ENCODE assay signal across 8 cellular contexts in genomic region chrX:77446840-77447239, GRCh38. TPM values are rescaled to one million over a fixed set of nuclear protein-coding genes. Genes with fewer than 3 reads are reported as not detected.
A peak's percentile ranks its signal among the peaks of the same experiment; 100 is the strongest.
DNase-seq lines count a peak whose midpoint lies in the region; ATAC-seq, FAIRE-seq and TF ChIP-seq lines count a peak whose summit lies in the region.
"Had no signal": no experiment of that assay in that cellular context is flagged by ENCODE, and none has a peak within 500 bp of the region (broad histone marks: within the 10 kb centered on the region; RNA-seq: fewer than 3 reads in every experiment).

No MANE protein-coding gene starts in this region.

- H3K36me3 Mint-ChIP-seq in HFFc6 (ENCODE audit: low read depth), result no peaks in the 10 kb centered on the region
- no peaks in the 10 kb centered on the region for H3K36me3 Mint-ChIP-seq in astrocyte (ENCODE audit: low read depth, unreplicated experiment)
- H3K36me3 Mint-ChIP-seq in stimulated activated memory B cell treated with anti-CD40 and anti-IgM and Interleukin-4, amounts not matched to agents 10 μg/mL and 1 μg/mL and 100 μg/mL, for 72 hours, result no peaks in the 10 kb centered on the region

- H3K4me3 ChIP-seq in astrocyte (ENCODE audit: insufficient read depth, low read depth, low read length), result peak overlapping the region; percentile 8
- peak overlapping the region; percentile 56 for H3K4me3 ChIP-seq in iPS-15b (ENCODE audit: low read depth, low read length)
- H3K4me3 ChIP-seq: SK-N-MC had no signal

- no peaks in the 10 kb centered on the region for H4K20me1 ChIP-seq in astrocyte (ENCODE audit: insufficient read depth, low read length)

- H3K27me3 ChIP-seq in astrocyte (ENCODE audit: insufficient read depth, low read length) (no peaks in the 10 kb centered on the region), iPS-15b (ENCODE audit: control insufficient read depth, insufficient read depth, low read length) (no peaks in the 10 kb centered on the region)

- H3K27ac ChIP-seq in astrocyte (ENCODE audit: low read depth, low read length), result no peak overlapping the region
- H3K27ac ChIP-seq: SK-N-MC had no signal

- FAIRE-seq in astrocyte (lab: Jason Lieb, UNC), result no peak

- peaks cover 17% of the 10 kb centered on the region for H3K4me1 ChIP-seq in astrocyte (ENCODE audit: insufficient read depth, low read length)
- no peaks in the 10 kb centered on the region for H3K4me1 ChIP-seq in iPS-15b (ENCODE audit: control insufficient read depth, insufficient read depth, low read length)

- H3K4me3 Mint-ChIP-seq in HFFc6, result peak overlapping the region; percentile 77
- no peak overlapping the region for H3K4me3 Mint-ChIP-seq in astrocyte (ENCODE audit: unreplicated experiment)
- peak overlapping the region; percentile 63 for H3K4me3 Mint-ChIP-seq in stimulated activated memory B cell treated with anti-CD40 and anti-IgM and Interleukin-4, amounts not matched to agents 10 μg/mL and 1 μg/mL and 100 μg/mL, for 72 hours

- no peaks in the 10 kb centered on the region for H3K36me3 ChIP-seq in astrocyte (ENCODE audit: insufficient read depth, low read length)
- no peaks in the 10 kb centered on the region for H3K36me3 ChIP-seq in iPS-15b (ENCODE audit: control insufficient read depth, insufficient read depth, low read length)

- no peaks in the 10 kb centered on the region for H3K27me3 Mint-ChIP-seq in HFFc6 (ENCODE audit: insufficient read depth)
- peaks cover 13% of the 10 kb centered on the region for H3K27me3 Mint-ChIP-seq in astrocyte (ENCODE audit: low read depth, unreplicated experiment)
- H3K27me3 Mint-ChIP-seq in stimulated activated memory B cell treated with anti-CD40 and anti-IgM and Interleukin-4, amounts not matched to agents 10 μg/mL and 1 μg/mL and 100 μg/mL, for 72 hours, result peaks cover 32% of the 10 kb centered on the region

- H3K79me2 ChIP-seq in astrocyte (ENCODE audit: insufficient read depth, low read length), result no peaks in the 10 kb centered on the region

- H3K9me3 ChIP-seq in astrocyte (ENCODE audit: insufficient read depth, low read depth, low read length) (no peaks in the 10 kb centered on the region), iPS-15b (ENCODE audit: control insufficient read depth, insufficient read depth, low read length) (no peaks in the 10 kb centered on the region)

- peak overlapping the region; percentile 78 for H3K4me2 ChIP-seq in astrocyte (ENCODE audit: low read length)

- H3K9me3 Mint-ChIP-seq in HFFc6 (no peaks in the 10 kb centered on the region), astrocyte (ENCODE audit: unreplicated experiment) (no peaks in the 10 kb centered on the region)
- no peaks in the 10 kb centered on the region for H3K9me3 Mint-ChIP-seq in stimulated activated memory B cell treated with anti-CD40 and anti-IgM and Interleukin-4, amounts not matched to agents 10 μg/mL and 1 μg/mL and 100 μg/mL, for 72 hours

- H2AFZ ChIP-seq in astrocyte (ENCODE audit: low read depth, low read length), result peak overlapping the region; percentile 50

- DNase-seq in HFFc6 (no peak), astrocyte (ENCODE audit: low read depth) (no peak), SHP77 (lab: John Stamatoyannopoulos, UW) (no peak)

- no peak for ATAC-seq in stimulated activated memory B cell treated with anti-CD40 and anti-IgM and Interleukin-4, amounts not matched to agents 10 μg/mL and 1 μg/mL and 100 μg/mL, for 72 hours
- no peak for ATAC-seq in HG03135 (IDR thresholded peaks at IDR 0.05; ENCODE audit: unreplicated experiment)
- no peak for ATAC-seq in GM18511 (IDR thresholded peaks at IDR 0.05; ENCODE audit: unreplicated experiment)

- H3K27ac Mint-ChIP-seq in HFFc6, result no peak overlapping the region
- no peak overlapping the region for H3K27ac Mint-ChIP-seq in astrocyte (ENCODE audit: unreplicated experiment)
- H3K27ac Mint-ChIP-seq in stimulated activated memory B cell treated with anti-CD40 and anti-IgM and Interleukin-4, amounts not matched to agents 10 μg/mL and 1 μg/mL and 100 μg/mL, for 72 hours, result no peak overlapping the region

- peak overlapping the region; percentile 27 for H3K9ac ChIP-seq in astrocyte (ENCODE audit: low read length)
- no peak overlapping the region for H3K9ac ChIP-seq in iPS-15b (ENCODE audit: low read depth, low read length)

- TF ChIP-seq CTCF in HFFc6 (IDR thresholded peaks at IDR 0.05), result no peak
- TF ChIP-seq CTCF in astrocyte (IDR thresholded peaks at IDR 0.05; ENCODE audit: insufficient read depth, low read depth, low read length), result no peak

- H3K4me1 Mint-ChIP-seq in HFFc6 (ENCODE audit: low read depth) (peaks cover 47% of the 10 kb centered on the region), astrocyte (ENCODE audit: low read depth, unreplicated experiment) (peaks cover 12% of the 10 kb centered on the region)
- H3K4me1 Mint-ChIP-seq in stimulated activated memory B cell treated with anti-CD40 and anti-IgM and Interleukin-4, amounts not matched to agents 10 μg/mL and 1 μg/mL and 100 μg/mL, for 72 hours, result peaks cover 15% of the 10 kb centered on the region

RNA-seq across cellular contexts. Expression of gene FGF16, which starts 0.3 kb away (rescaled TPM):
- total RNA-seq in HFFc6 (2021; fragmentation: NEBNext Ultra II Directional; extraction: Animal tissue kit (Norgen Biotek cat#: 25700)), result not detected
- 0.17 TPM in 1 of 2 replicates, not detected in the other for total RNA-seq in astrocyte
